In the genomic region with DNA sequence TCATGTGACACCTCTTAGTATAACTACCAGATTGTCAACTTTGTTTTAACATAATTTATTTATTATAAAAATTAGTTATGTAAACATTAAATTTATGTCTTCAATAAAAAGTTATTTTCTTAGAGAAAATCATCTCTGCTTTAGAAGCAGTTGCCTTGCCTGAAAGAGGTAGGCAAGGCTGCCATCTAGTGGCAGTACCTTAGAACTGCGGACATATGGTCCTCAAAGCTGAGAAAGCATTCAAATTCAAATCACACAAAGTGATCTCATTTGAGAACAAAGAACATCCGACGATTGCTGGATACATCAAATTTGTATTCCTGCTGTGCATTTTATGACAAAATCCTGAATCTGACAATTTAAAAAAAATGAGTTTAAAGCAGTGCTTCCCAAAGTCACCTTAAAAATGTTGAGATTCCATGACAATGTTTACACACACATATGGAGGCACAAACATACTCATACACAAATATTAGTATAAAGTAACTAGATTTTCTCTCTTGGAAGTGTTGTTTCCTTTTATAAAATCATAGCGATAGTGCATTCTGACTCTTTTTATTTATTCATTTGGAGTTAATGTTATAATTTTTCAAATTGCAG, we compare ENCODE assay signal across 8 cellular contexts.
DNase-seq lines count a peak whose midpoint lies in the region; ATAC-seq, FAIRE-seq and TF ChIP-seq lines count a peak whose summit lies in the region.

No MANE protein-coding gene starts in this region.

- intact Hi-C loops in Calu3 (cut with micrococcal nuclease; ENCODE audit: unreplicated experiment): loop anchor here (1.0 to 10.0 kb wide), 5 partner anchors 214 to 601 kb away; no protein-coding TSS in a partner anchor
- intact Hi-C loops in activated naive CD4-positive, alpha-beta T cell treated with anti-CD3 and anti-CD28 coated beads for 36 hours (cut with micrococcal nuclease): loop anchor here (1.0 kb wide), 1 partner anchor 1028 kb away; no protein-coding TSS in a partner anchor
- intact Hi-C loops in head of caudate nucleus (cut with DNase I): loop anchor here (5.0 to 10.0 kb wide), 3 partner anchors 211 to 1031 kb away; partner anchors contain the start of gene CADM2
- intact Hi-C loops in posterior vena cava (cut with DNase I): no loop called here

- no peaks in the 10 kb centered on the region for H3K36me3 ChIP-seq in NT2/D1 (ENCODE audit: insufficient read depth, insufficient read length, low read length)

- no peak overlapping the region for H3K4me3 ChIP-seq in NT2/D1 (ENCODE audit: insufficient read length, low read depth)

- DNase-seq in Calu3: peak; percentile 59
- peak; percentile 3 for DNase-seq in GM19239 (ENCODE audit: insufficient read length, low spot score)
- peak; percentile 81 for DNase-seq in NT2/D1 (ENCODE audit: low read depth, low spot score)
- DNase-seq in activated naive CD4-positive, alpha-beta T cell treated with anti-CD3 and anti-CD28 coated beads for 36 hours: peak; percentile 69
- DNase-seq in head of caudate nucleus: peak in 41 of 42 donors; percentile 55 to 95 (median 85)
- DNase-seq in progenitor cell of endocrine pancreas (ENCODE audit: low spot score, unreplicated experiment): peak; percentile 46
- DNase-seq in posterior vena cava (ENCODE audit: low spot score): no peak

- H3K27ac Mint-ChIP-seq in Calu3 (ENCODE audit: unreplicated experiment) (no peak overlapping the region), progenitor cell of endocrine pancreas (no peak overlapping the region)
- no peak overlapping the region for H3K27ac Mint-ChIP-seq in activated naive CD4-positive, alpha-beta T cell treated with anti-CD3 and anti-CD28 coated beads for 36 hours

- H3K36me3 Mint-ChIP-seq in Calu3 (ENCODE audit: insufficient read depth, unreplicated experiment) (no peaks in the 10 kb centered on the region), progenitor cell of endocrine pancreas (ENCODE audit: insufficient read depth) (no peaks in the 10 kb centered on the region)
- H3K36me3 Mint-ChIP-seq in activated naive CD4-positive, alpha-beta T cell treated with anti-CD3 and anti-CD28 coated beads for 36 hours (ENCODE audit: low read depth): no peaks in the 10 kb centered on the region

- CTCF ChIA-PET in Calu3 (lab: Charles Lee): no interaction called here
- CTCF ChIA-PET in activated naive CD4-positive, alpha-beta T cell treated with anti-CD3 and anti-CD28 coated beads for 36 hours (lab: Charles Lee): interaction anchor here (0.9 kb wide), 1 partner anchor 1028 kb away, joined by 4 read pairs; no protein-coding TSS in a partner anchor

- peak; percentile 79 for ATAC-seq in HG03439 (IDR thresholded peaks at IDR 0.05; ENCODE audit: unreplicated experiment)

- H3K4me1 Mint-ChIP-seq in Calu3 (ENCODE audit: low read depth, unreplicated experiment) (peaks cover 19% of the 10 kb centered on the region), progenitor cell of endocrine pancreas (ENCODE audit: low read depth) (no peaks in the 10 kb centered on the region)
- H3K4me1 Mint-ChIP-seq in activated naive CD4-positive, alpha-beta T cell treated with anti-CD3 and anti-CD28 coated beads for 36 hours (ENCODE audit: low read depth): no peaks in the 10 kb centered on the region

- no peak for FAIRE-seq in GM19239 (lab: Jason Lieb, UNC)

- H3K4me1 ChIP-seq in NT2/D1 (ENCODE audit: insufficient read depth, insufficient read length): no peaks in the 10 kb centered on the region

- H3K4me3 Mint-ChIP-seq in Calu3 (ENCODE audit: low read depth, unreplicated experiment) (no peak overlapping the region), progenitor cell of endocrine pancreas (ENCODE audit: low read depth) (no peak overlapping the region)
- H3K4me3 Mint-ChIP-seq in activated naive CD4-positive, alpha-beta T cell treated with anti-CD3 and anti-CD28 coated beads for 36 hours: no peak overlapping the region

- H3K27me3 Mint-ChIP-seq in Calu3 (ENCODE audit: unreplicated experiment): no peaks in the 10 kb centered on the region
- no peaks in the 10 kb centered on the region for H3K27me3 Mint-ChIP-seq in activated naive CD4-positive, alpha-beta T cell treated with anti-CD3 and anti-CD28 coated beads for 36 hours (ENCODE audit: low read depth)
- no peaks in the 10 kb centered on the region for H3K27me3 Mint-ChIP-seq in progenitor cell of endocrine pancreas

- BruUV-seq in Calu3 (replicated peaks; lab: Mats Ljungman, UMichigan): no TSS peak

- H3K27me3 ChIP-seq in NT2/D1 (ENCODE audit: insufficient read depth, insufficient read length): no peaks in the 10 kb centered on the region

- TF ChIP-seq CTCF in Calu3 (IDR thresholded peaks at IDR 0.05; ENCODE audit: unreplicated experiment) (peak; percentile 61), progenitor cell of endocrine pancreas (IDR thresholded peaks at IDR 0.05; ENCODE audit: unreplicated experiment) (peak; percentile 97)

- no peaks in the 10 kb centered on the region for H3K9me3 ChIP-seq in NT2/D1 (ENCODE audit: insufficient read depth, low read length)

- H3K9ac ChIP-seq in NT2/D1 (ENCODE audit: insufficient read length, low read depth): no peak overlapping the region

- H3K9me3 Mint-ChIP-seq in Calu3 (ENCODE audit: low read depth, unreplicated experiment) (no peaks in the 10 kb centered on the region), progenitor cell of endocrine pancreas (ENCODE audit: low read depth) (peaks cover 6% of the 10 kb centered on the region)
- no peaks in the 10 kb centered on the region for H3K9me3 Mint-ChIP-seq in activated naive CD4-positive, alpha-beta T cell treated with anti-CD3 and anti-CD28 coated beads for 36 hours

Comparison
In these comparisons a context has a peak if more than half of its experiments do, and no peak if none do; other contexts are left out.
1. intact Hi-C loops: an anchor here in Calu3 (1.0 to 10.0 kb wide), activated naive CD4-positive, alpha-beta T cell treated with anti-CD3 and anti-CD28 coated beads for 36 hours (1.0 kb wide) and head of caudate nucleus (5.0 to 10.0 kb wide); none called in posterior vena cava.